8 cellular contexts compared by ENCODE assay signal in genomic region chr1:241848680-241849344, GRCh38. TPM values are rescaled to one million over a fixed set of nuclear protein-coding genes. Genes with fewer than 3 reads are reported as not detected.
DNase-seq lines count a peak whose midpoint lies in the region; FAIRE-seq and TF ChIP-seq lines count a peak whose summit lies in the region.

No MANE protein-coding gene starts in this region.

- H3K9me3 Mint-ChIP-seq in CD8-positive, alpha-beta memory T cell = no peaks in the 10 kb centered on the region
- H3K9me3 Mint-ChIP-seq in activated T-helper 1 cell treated with anti-CD3 and anti-CD28 coated beads, Interleukin-12 subunit alpha, Interleukin-12 subunit beta, Interleukin-2, Interleukin-4 antibody, amounts not matched to agents 30 ng/mL and 10 ng/mL and 1 ng/mL, durations not matched to agents 14 hours and 24 hours and 36 hours = no peaks in the 10 kb centered on the region
- no peaks in the 10 kb centered on the region for H3K9me3 Mint-ChIP-seq in mesothelial cell of epicardium

- CTCF ChIA-PET in CD8-positive, alpha-beta memory T cell (lab: Charles Lee) = no interaction called here
- CTCF ChIA-PET in HEK293 (lab: Yijun Ruan, JAX) = interaction anchor here (0.7 kb wide), 1 partner anchor 9 kb away, joined by 3 read pairs; no protein-coding TSS in a partner anchor

- peak overlapping the region; percentile 97 for H3K27ac ChIP-seq in CD8-positive, alpha-beta memory T cell (ENCODE audit: low read depth, low read length)
- H3K27ac ChIP-seq in HEK293 (ENCODE audit: extremely low read depth, low read depth, low read length) = peak overlapping the region; percentile 92; the same call in 1 of the 2 replicates

- peaks cover 0 to 8% of the 10 kb centered on the region in 2 donors for H3K27me3 Mint-ChIP-seq in CD8-positive, alpha-beta memory T cell
- no peaks in the 10 kb centered on the region for H3K27me3 Mint-ChIP-seq in activated T-helper 1 cell treated with anti-CD3 and anti-CD28 coated beads, Interleukin-12 subunit alpha, Interleukin-12 subunit beta, Interleukin-2, Interleukin-4 antibody, amounts not matched to agents 30 ng/mL and 10 ng/mL and 1 ng/mL, durations not matched to agents 14 hours and 24 hours and 36 hours (ENCODE audit: insufficient read depth)
- peaks cover 2% of the 10 kb centered on the region for H3K27me3 Mint-ChIP-seq in mesothelial cell of epicardium (ENCODE audit: low read depth)

- peak overlapping the region; percentile 48 to 99 (median 99) for H3K27ac Mint-ChIP-seq in CD8-positive, alpha-beta memory T cell
- peak overlapping the region; percentile 98 for H3K27ac Mint-ChIP-seq in activated T-helper 1 cell treated with anti-CD3 and anti-CD28 coated beads, Interleukin-12 subunit alpha, Interleukin-12 subunit beta, Interleukin-2, Interleukin-4 antibody, amounts not matched to agents 30 ng/mL and 10 ng/mL and 1 ng/mL, durations not matched to agents 14 hours and 24 hours and 36 hours
- H3K27ac Mint-ChIP-seq in mesothelial cell of epicardium = peak overlapping the region; percentile 98

- POLR2A ChIA-PET in CD8-positive, alpha-beta memory T cell (lab: Charles Lee) = no interaction called here
- POLR2A ChIA-PET in HEK293 (lab: Yijun Ruan, JAX) = interaction anchor here (0.9 kb wide), 1 partner anchor 18 kb away, joined by 3 read pairs; no protein-coding TSS in a partner anchor

- no peaks in the 10 kb centered on the region for H3K9me3 ChIP-seq in CD8-positive, alpha-beta memory T cell (ENCODE audit: low read length)
- no peaks in the 10 kb centered on the region for H3K9me3 ChIP-seq in HEK293 (ENCODE audit: control insufficient read depth, insufficient read depth, low read depth, low read length)

- H3K4me3 ChIP-seq in CD8-positive, alpha-beta memory T cell (ENCODE audit: low read length) = peak overlapping the region; percentile 92
- H3K4me3 ChIP-seq in HEK293 (ENCODE audit: low read depth, low read length) = peak overlapping the region; percentile 60

- H3K36me3 ChIP-seq in CD8-positive, alpha-beta memory T cell (ENCODE audit: insufficient read depth, low read length) = no peaks in the 10 kb centered on the region
- H3K36me3 ChIP-seq in HEK293 (ENCODE audit: control insufficient read depth in 2 of 2, insufficient read depth in 1 of 2, low read length in 2 of 2) = peaks cover 39 to 46% of the 10 kb centered on the region in 2 experiments

- FAIRE-seq in urothelium cell line (lab: Jason Lieb, UNC) = no peak

- peaks cover 0 to 6% (median 0%) of the 10 kb centered on the region in 3 donors for H3K36me3 Mint-ChIP-seq in CD8-positive, alpha-beta memory T cell
- H3K36me3 Mint-ChIP-seq in activated T-helper 1 cell treated with anti-CD3 and anti-CD28 coated beads, Interleukin-12 subunit alpha, Interleukin-12 subunit beta, Interleukin-2, Interleukin-4 antibody, amounts not matched to agents 30 ng/mL and 10 ng/mL and 1 ng/mL, durations not matched to agents 14 hours and 24 hours and 36 hours (ENCODE audit: low read depth) = peaks cover 17% of the 10 kb centered on the region
- H3K36me3 Mint-ChIP-seq in mesothelial cell of epicardium = peaks cover 7% of the 10 kb centered on the region

- peak overlapping the region; percentile 93 to 100 (median 98) for H3K4me3 Mint-ChIP-seq in CD8-positive, alpha-beta memory T cell
- peak overlapping the region; percentile 97 for H3K4me3 Mint-ChIP-seq in activated T-helper 1 cell treated with anti-CD3 and anti-CD28 coated beads, Interleukin-12 subunit alpha, Interleukin-12 subunit beta, Interleukin-2, Interleukin-4 antibody, amounts not matched to agents 30 ng/mL and 10 ng/mL and 1 ng/mL, durations not matched to agents 14 hours and 24 hours and 36 hours
- peak overlapping the region; percentile 99 for H3K4me3 Mint-ChIP-seq in mesothelial cell of epicardium

- H3K4me1 Mint-ChIP-seq in CD8-positive, alpha-beta memory T cell = peaks cover 16 to 22% (median 21%) of the 10 kb centered on the region in 3 donors
- H3K4me1 Mint-ChIP-seq in activated T-helper 1 cell treated with anti-CD3 and anti-CD28 coated beads, Interleukin-12 subunit alpha, Interleukin-12 subunit beta, Interleukin-2, Interleukin-4 antibody, amounts not matched to agents 30 ng/mL and 10 ng/mL and 1 ng/mL, durations not matched to agents 14 hours and 24 hours and 36 hours (ENCODE audit: low read depth) = peaks cover 36% of the 10 kb centered on the region
- H3K4me1 Mint-ChIP-seq in mesothelial cell of epicardium = peaks cover 25% of the 10 kb centered on the region

- intact Hi-C loops in activated T-helper 1 cell treated with anti-CD3 and anti-CD28 coated beads, Interleukin-12 subunit alpha, Interleukin-12 subunit beta, Interleukin-2, Interleukin-4 antibody, amounts not matched to agents 30 ng/mL and 10 ng/mL and 1 ng/mL, durations not matched to agents 14 hours and 24 hours and 36 hours (cut with micrococcal nuclease) = loop anchor here (5.0 kb wide), 1 partner anchor 33 kb away; no protein-coding TSS in a partner anchor

- TF ChIP-seq CTCF in HEK293 (tag by site-specific recombination; IDR thresholded peaks at IDR 0.05) (no peak), mesothelial cell of epicardium (IDR thresholded peaks at IDR 0.05; ENCODE audit: unreplicated experiment) (no peak)

- H3K27me3 ChIP-seq in CD8-positive, alpha-beta memory T cell (ENCODE audit: insufficient read depth, low read length, poor library complexity, severe bottlenecking) = no peaks in the 10 kb centered on the region

- H3K4me1 ChIP-seq in CD8-positive, alpha-beta memory T cell (ENCODE audit: insufficient read depth, low read length) = peaks cover 9% of the 10 kb centered on the region
- H3K4me1 ChIP-seq in HEK293 (ENCODE audit: control insufficient read depth, insufficient read depth, low read length) = peaks cover 8% of the 10 kb centered on the region

- no peak for DNase-seq in CD8-positive, alpha-beta memory T cell
- DNase-seq in activated T-helper 1 cell treated with anti-CD3 and anti-CD28 coated beads, Interleukin-12 subunit alpha, Interleukin-12 subunit beta, Interleukin-2, Interleukin-4 antibody, amounts not matched to agents 30 ng/mL and 10 ng/mL and 1 ng/mL, durations not matched to agents 14 hours and 24 hours and 36 hours (ENCODE audit: low spot score) = no peak
- DNase-seq in mesothelial cell of epicardium (ENCODE audit: low spot score in 2 of 2, unreplicated experiment in 2 of 2) (no peak), NCI-H1048 (lab: John Stamatoyannopoulos, UW) (no peak), NCI-H1092 (lab: John Stamatoyannopoulos, UW) (no peak), HCEC 1CT (no peak), urothelium cell line (ENCODE audit: low spot score) (no peak)

TF ChIP-seq in HEK293, 187 proteins besides CTCF, POLR2A, EP300 and RAD21 (continues in another document):
- TF ChIP-seq REST (tag by site-specific recombination; IDR thresholded peaks at IDR 0.05) = 0 out of 2 replicates have a peak, but pooled peaks have one; percentile 49
- no peak for TF ChIP-seq ZNF596 (tag by site-specific recombination; IDR thresholded peaks at IDR 0.05)
- 0 out of 2 replicates have a peak, but pooled peaks have one; percentile 29 for TF ChIP-seq SCRT1 (tag by site-specific recombination; IDR thresholded peaks at IDR 0.05; ENCODE audit: borderline replicate concordance)
- TF ChIP-seq ZNF513 (tag by site-specific recombination; IDR thresholded peaks at IDR 0.05) = 0 out of 2 replicates have a peak, but pooled peaks have one; percentile 21

RNA-seq across cellular contexts. Expression of gene EXO1, which starts 0.8 kb away (rescaled TPM):
- total RNA-seq in CD8-positive, alpha-beta memory T cell = 10 to 100 TPM; 65.8 to 76.1 TPM
- polyA plus RNA-seq in CD8-positive, alpha-beta memory T cell = 0.49 TPM
- total RNA-seq in activated T-helper 1 cell treated with anti-CD3 and anti-CD28 coated beads, Interleukin-12 subunit alpha, Interleukin-12 subunit beta, Interleukin-2, Interleukin-4 antibody, amounts not matched to agents 30 ng/mL and 10 ng/mL and 1 ng/mL, durations not matched to agents 14 hours and 24 hours and 36 hours = 52.2 and 58.0 TPM in 2 replicates
- total RNA-seq in mesothelial cell of epicardium = 8.3 to 9.4 TPM (median 8.4 TPM) in 3 replicates
